14 cellular contexts compared by ENCODE assay signal in the genomic region with DNA sequence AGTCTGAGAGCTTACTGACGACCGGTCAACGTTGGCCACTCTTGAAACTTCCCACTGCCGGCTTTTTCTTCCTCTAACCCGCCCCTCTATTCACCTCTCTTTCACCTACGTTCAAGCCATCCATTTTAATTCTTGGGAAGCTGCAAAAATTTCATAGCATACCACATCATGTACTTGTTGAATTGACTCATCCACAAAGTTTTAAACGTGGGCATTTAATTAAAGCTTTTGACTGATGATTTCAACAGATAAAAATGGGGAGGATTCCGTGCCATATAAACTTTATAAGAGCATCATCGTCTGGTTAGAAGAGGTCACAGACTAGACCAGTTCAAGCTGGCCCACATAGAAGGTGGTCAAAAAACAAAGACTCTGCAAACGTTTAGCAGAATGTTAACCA. TPM values are rescaled to one million over a fixed set of nuclear protein-coding genes. Genes with fewer than 3 reads are reported as not detected.
DNase-seq lines count a peak whose midpoint lies in the region; ATAC-seq and TF ChIP-seq lines count a peak whose summit lies in the region.
"Had no signal": no experiment of that assay in that cellular context is flagged by ENCODE, and none has a peak within 500 bp of the region (broad histone marks: within the 10 kb centered on the region; RNA-seq: fewer than 3 reads in every experiment).

No MANE protein-coding gene starts in this region.

- no peak overlapping the region for H2AFZ ChIP-seq in IMR-90 (replicated peaks; ENCODE audit: low read length, poor library complexity)

- TF ChIP-seq RAD21 in IMR-90 (IDR thresholded peaks at IDR 0.05; ENCODE audit: low read length): no peak; the same call in 1 of the 2 replicates

- no TSS peak for BruUV-seq in IMR-90 (replicated peaks; lab: Mats Ljungman, UMichigan)

- peak overlapping the region; percentile 88; the same call in 1 of the 3 replicates for H2BK15ac ChIP-seq in IMR-90 (ENCODE audit: low read depth, low read length)

- H2AK5ac ChIP-seq in IMR-90 (ENCODE audit: low read depth, low read length): peak overlapping the region; percentile 41

- H3K18ac ChIP-seq in IMR-90 (ENCODE audit: low read depth, low read length): peak overlapping the region; percentile 69; the same call in 1 of the 2 replicates

- H3K4ac ChIP-seq in IMR-90 (ENCODE audit: low read depth, low read length): peak overlapping the region; percentile 79

- H3K56ac ChIP-seq in IMR-90 (ENCODE audit: extremely low read depth, insufficient read depth, low read length): peak overlapping the region; percentile 57

- peaks cover 24 to 48% of the 10 kb centered on the region in 2 experiments for H3K79me1 ChIP-seq in IMR-90 (ENCODE audit: low read depth in 1 of 2, low read length in 2 of 2)

- no peak for TF ChIP-seq POLR2A in IMR-90 (IDR thresholded peaks at IDR 0.05; ENCODE audit: low read depth, low read length)

- no peak overlapping the region for H2AK9ac ChIP-seq in IMR-90 (replicated peaks; ENCODE audit: low read depth, low read length, poor library complexity)

- POLR2A ChIA-PET in IMR-90 (lab: Charles Lee; ENCODE audit: unreplicated experiment): interaction anchor here (0.6 kb wide), 1 partner anchor 240 kb away, joined by 3 read pairs; no protein-coding TSS in a partner anchor
- POLR2A ChIA-PET in naive thymus-derived CD4-positive, alpha-beta T cell (lab: Charles Lee): no interaction called here

- no peak for TF ChIP-seq CTCF in IMR-90 (conservative IDR thresholded peaks at IDR 0.05; ENCODE audit: low read depth, low read length)
- no peak for TF ChIP-seq CTCF in astrocyte of the spinal cord (IDR thresholded peaks at IDR 0.05; ENCODE audit: low read depth, low read length)

- peak overlapping the region; percentile 15; the same call in 1 of the 2 replicates for H3K23ac ChIP-seq in IMR-90 (ENCODE audit: low read depth, low read length)

- H3K9me3 ChIP-seq in IMR-90 (ENCODE audit: control insufficient read depth, insufficient read depth, low read length): no peaks in the 10 kb centered on the region
- no peaks in the 10 kb centered on the region for H3K9me3 ChIP-seq in naive thymus-derived CD4-positive, alpha-beta T cell (ENCODE audit: control insufficient read depth in 2 of 3, low read length in 3 of 3)
- H3K9me3 ChIP-seq: pancreas had no signal

- WGBS in IMR-90 (ENCODE audit: extremely low coverage in 2 of 2, insufficient read length in 1 of 2), 2 experiments: 73% methylated on average over 5 of the region's 10 CpGs; no CpG with 5 or more reads in 1 of the 2 experiments

- H3K9me3 Mint-ChIP-seq in naive thymus-derived CD4-positive, alpha-beta T cell: peaks cover 0 to 2% (median 0%) of the 10 kb centered on the region in 11 donors
- H3K9me3 Mint-ChIP-seq: activated naive CD8-positive, alpha-beta T cell treated with anti-CD3 and anti-CD28 coated beads, Interleukin-2, amount 50 U/mL, for 24 hours had no signal

- peak overlapping the region in 2 of 9 donors; percentile 41 to 46 for H3K27ac Mint-ChIP-seq in naive thymus-derived CD4-positive, alpha-beta T cell
- H3K27ac Mint-ChIP-seq: activated naive CD8-positive, alpha-beta T cell treated with anti-CD3 and anti-CD28 coated beads, Interleukin-2, amount 50 U/mL, for 24 hours had no signal

- H3K9me1 ChIP-seq in IMR-90 (ENCODE audit: insufficient read depth, low read length): peaks cover 24% of the 10 kb centered on the region

- peak overlapping the region; percentile 73; the same call in 1 of the 2 replicates for H4K5ac ChIP-seq in IMR-90 (ENCODE audit: low read depth, low read length)

- no peaks in the 10 kb centered on the region for H3K27me3 ChIP-seq in IMR-90 (ENCODE audit: control insufficient read depth, insufficient read depth, low read length)
- no peaks in the 10 kb centered on the region for H3K27me3 ChIP-seq in naive thymus-derived CD4-positive, alpha-beta T cell (ENCODE audit: control insufficient read depth in 2 of 2, insufficient read depth in 2 of 2, low read length in 2 of 2)
- H3K27me3 ChIP-seq: pancreas had no signal

- peak overlapping the region; percentile 97 for H2BK120ac ChIP-seq in IMR-90 (ENCODE audit: low read depth, low read length)

- ATAC-seq in IMR-90 (ENCODE audit: low read depth): peak; percentile 13; the same call in 1 of the 2 replicates
- ATAC-seq in HG02763 (IDR thresholded peaks at IDR 0.05; ENCODE audit: unreplicated experiment): no peak
- ATAC-seq in HG03097 (IDR thresholded peaks at IDR 0.05; ENCODE audit: low FRiP score, unreplicated experiment): no peak
- ATAC-seq in naive thymus-derived CD4-positive, alpha-beta T cell: no peak
- ATAC-seq: activated naive CD8-positive, alpha-beta T cell treated with anti-CD3 and anti-CD28 coated beads, Interleukin-2, amount 50 U/mL, for 24 hours; pancreas had no signal

- peaks cover 22% of the 10 kb centered on the region for H3K36me3 ChIP-seq in IMR-90 (ENCODE audit: control insufficient read depth, insufficient read depth, low read length)
- H3K36me3 ChIP-seq in naive thymus-derived CD4-positive, alpha-beta T cell (ENCODE audit: control insufficient read depth in 2 of 3, insufficient read depth in 3 of 3, low read length in 3 of 3): peaks cover 4 to 70% (median 7%) of the 10 kb centered on the region in 3 experiments

- no peak overlapping the region for H3K4me3 Mint-ChIP-seq in naive thymus-derived CD4-positive, alpha-beta T cell
- H3K4me3 Mint-ChIP-seq: activated naive CD8-positive, alpha-beta T cell treated with anti-CD3 and anti-CD28 coated beads, Interleukin-2, amount 50 U/mL, for 24 hours had no signal

- H4K20me1 ChIP-seq in IMR-90 (ENCODE audit: insufficient read depth, low read length): 0 out of 2 replicates have a peak, but pooled peaks cover 5% of the 10 kb centered on the region

- no peak overlapping the region for H3K9ac ChIP-seq in IMR-90 (ENCODE audit: low read depth, low read length)

- peak overlapping the region; percentile 51 for H3K27ac ChIP-seq in IMR-90 (ENCODE audit: insufficient read depth, low read length)
- H3K27ac ChIP-seq in naive thymus-derived CD4-positive, alpha-beta T cell (ENCODE audit: low read depth, low read length): no peak overlapping the region
- H3K27ac ChIP-seq: pancreas had no signal

- dilution Hi-C loops in IMR-90 (cut with HindIII; ENCODE audit: low sequenced_read_pairs, unreplicated experiment): no loop called here

- intact Hi-C loops in IMR-90 (cut with micrococcal nuclease): loop anchor here (5.0 kb wide), 1 partner anchor 145 kb away; no protein-coding TSS in a partner anchor
- intact Hi-C loops in naive thymus-derived CD4-positive, alpha-beta T cell (cut with micrococcal nuclease): no loop called here

- CTCF ChIA-PET in IMR-90 (lab: Yijun Ruan, JAX): interaction anchor here (0.5 to 0.7 kb wide), 2 partner anchors 126 to 161 kb away, joined by 3 read pairs; no protein-coding TSS in a partner anchor
- CTCF ChIA-PET in naive thymus-derived CD4-positive, alpha-beta T cell (lab: Charles Lee): interaction anchor here (1.0 to 1.1 kb wide), 2 partner anchors 8 to 280 kb away, joined by 4 read pairs; no protein-coding TSS in a partner anchor

- DNase-seq in AG08395 (ENCODE audit: low spot score) (peak; percentile 54), IMR-90 (peak; percentile 89), astrocyte of the spinal cord (ENCODE audit: low read depth, low spot score) (peak; percentile 86), kidney glomerular epithelial cell (lab: John Stamatoyannopoulos, UW) (peak; percentile 75)
- no peak for DNase-seq in activated CD4-positive, alpha-beta T cell treated with anti-CD3 and anti-CD28 coated beads, Interleukin-2, amount 50 U/mL, for 48 hours
- DNase-seq in naive thymus-derived CD4-positive, alpha-beta T cell: no peak
- DNase-seq: activated naive CD8-positive, alpha-beta T cell treated with anti-CD3 and anti-CD28 coated beads, Interleukin-2, amount 50 U/mL, for 24 hours; activated T-cell treated with anti-CD3 and anti-CD28 coated beads, Interleukin-2, amount 50 U/mL, for 1 hour; dermis blood vessel endothelial cell; NCI-H1048; pancreas; T-helper 1 cell had no signal

- in situ Hi-C loops in IMR-90 (cut with MboI; ENCODE audit: low sequenced_read_pairs) (no loop called here), astrocyte of the spinal cord (cut with HindIII; ENCODE audit: low sequenced_read_pairs) (no loop called here)

- peak overlapping the region; percentile 68 for H2BK5ac ChIP-seq in IMR-90 (ENCODE audit: low read depth, low read length, poor library complexity, severe bottlenecking)

- H3K27me3 Mint-ChIP-seq in naive thymus-derived CD4-positive, alpha-beta T cell: no peaks in the 10 kb centered on the region
- H3K27me3 Mint-ChIP-seq: activated naive CD8-positive, alpha-beta T cell treated with anti-CD3 and anti-CD28 coated beads, Interleukin-2, amount 50 U/mL, for 24 hours had no signal

- peak overlapping the region; percentile 31; the same call in 1 of the 2 replicates for H3K4me2 ChIP-seq in IMR-90 (ENCODE audit: low read depth, low read length)

- peak overlapping the region; percentile 11 for H3K14ac ChIP-seq in IMR-90 (replicated peaks; ENCODE audit: low read depth, low read length)

- H3K4me3 ChIP-seq in IMR-90 (ENCODE audit: insufficient read depth, low read depth, low read length) (no peak overlapping the region), astrocyte of the spinal cord (ENCODE audit: low read depth, low read length) (no peak overlapping the region)
- no peak overlapping the region for H3K4me3 ChIP-seq in naive thymus-derived CD4-positive, alpha-beta T cell (ENCODE audit: low read length)
- H3K4me3 ChIP-seq: pancreas had no signal

- H2BK20ac ChIP-seq in IMR-90 (ENCODE audit: low read depth, low read length): peak overlapping the region; percentile 67

- peaks cover 0 to 6% (median 5%) of the 10 kb centered on the region in 7 donors for H3K4me1 Mint-ChIP-seq in naive thymus-derived CD4-positive, alpha-beta T cell
- H3K4me1 Mint-ChIP-seq: activated naive CD8-positive, alpha-beta T cell treated with anti-CD3 and anti-CD28 coated beads, Interleukin-2, amount 50 U/mL, for 24 hours had no signal

- peaks cover 20% of the 10 kb centered on the region for H3K4me1 ChIP-seq in IMR-90 (ENCODE audit: control insufficient read depth, insufficient read depth, low read length)
- no peaks in the 10 kb centered on the region for H3K4me1 ChIP-seq in naive thymus-derived CD4-positive, alpha-beta T cell (ENCODE audit: control insufficient read depth in 2 of 2, insufficient read depth in 2 of 2, low read length in 2 of 2)
- H3K4me1 ChIP-seq: pancreas had no signal

- H3K36me3 Mint-ChIP-seq in naive thymus-derived CD4-positive, alpha-beta T cell: peaks cover 16 to 55% (median 30%) of the 10 kb centered on the region in 5 donors

- peak overlapping the region; percentile 85 for H4K91ac ChIP-seq in IMR-90 (ENCODE audit: insufficient read depth, low read depth, low read length)

- H4K8ac ChIP-seq in IMR-90 (ENCODE audit: low read depth in 2 of 2, low read length in 2 of 2): peak overlapping the region in 1 of 2 experiments; percentile 78

RNA-seq across cellular contexts. Expression of gene VPS53, which starts 22.5 kb away (rescaled TPM):
- 31.0 and 32.8 TPM in 2 replicates for total RNA-seq in IMR-90 (2012; rRNA removed)
- 19.3 and 23.4 TPM in 2 replicates for polyA plus RNA-seq in IMR-90 (2012; rRNA removed)
- 6.8 and 8.5 TPM in 2 replicates for polyA plus RNA-seq in IMR-90 (2012; cell fraction: cytosol; rRNA removed)
- 14.4 and 19.3 TPM in 2 replicates for polyA plus RNA-seq in IMR-90 (2012; cell fraction: nucleus; rRNA removed; ENCODE audit: low replicate concordance)
- 10 to 100 TPM; 78.9 to 98.8 (median 81.2) TPM for total RNA-seq in naive thymus-derived CD4-positive, alpha-beta T cell
- 10 to 100 TPM; 10.2 to 12.1 TPM for polyA plus RNA-seq in naive thymus-derived CD4-positive, alpha-beta T cell

RNA-seq across cellular contexts. Expression of gene TLCD3A, which starts 40.3 kb away (rescaled TPM):
- 14.4 and 15.2 TPM in 2 replicates for total RNA-seq in IMR-90 (2012; rRNA removed)
- 33.3 and 35.0 TPM in 2 replicates for polyA plus RNA-seq in IMR-90 (2012; rRNA removed)
- 23.3 and 36.1 TPM in 2 replicates for polyA plus RNA-seq in IMR-90 (2012; cell fraction: cytosol; rRNA removed)
- polyA plus RNA-seq in IMR-90 (2012; cell fraction: nucleus; rRNA removed; ENCODE audit: low replicate concordance): 19.6 and 20.6 TPM in 2 replicates
- 10 to 100 TPM in 1 of 5 experiments, 1 to 10 TPM in 2, under 1 TPM in 2; 0.54 to 21.5 (median 1.2) TPM for total RNA-seq in naive thymus-derived CD4-positive, alpha-beta T cell
- polyA plus RNA-seq in naive thymus-derived CD4-positive, alpha-beta T cell: under 1 TPM in 1 of 2 donors, not detected in 1; 0.36 TPM

RNA-seq across cellular contexts. Expression of gene GEMIN4, which starts 59.9 kb away (rescaled TPM):
- 13.9 and 16.5 TPM in 2 replicates for total RNA-seq in IMR-90 (2012; rRNA removed)
- 18.3 and 20.4 TPM in 2 replicates for polyA plus RNA-seq in IMR-90 (2012; rRNA removed)
- polyA plus RNA-seq in IMR-90 (2012; cell fraction: cytosol; rRNA removed): 13.6 and 16.5 TPM in 2 replicates
- polyA plus RNA-seq in IMR-90 (2012; cell fraction: nucleus; rRNA removed; ENCODE audit: low replicate concordance): 29.9 and 42.3 TPM in 2 replicates
- 10 to 100 TPM; 15.5 to 35.0 (median 28.9) TPM for total RNA-seq in naive thymus-derived CD4-positive, alpha-beta T cell
- 10 to 100 TPM; 24.4 to 49.3 TPM for polyA plus RNA-seq in naive thymus-derived CD4-positive, alpha-beta T cell

Comparison
In these comparisons a context has a peak if more than half of its experiments do, and no peak if none do; other contexts are left out.
1. DNase-seq: peak in AG08395 (single experiment), IMR-90 (single experiment), astrocyte of the spinal cord (single experiment) and kidney glomerular epithelial cell (single experiment); none in activated CD4-positive, alpha-beta T cell treated with anti-CD3 and anti-CD28 coated beads, Interleukin-2, amount 50 U/mL, for 48 hours (0 of 2) and naive thymus-derived CD4-positive, alpha-beta T cell (0 of 9).